In the genomic region with DNA sequence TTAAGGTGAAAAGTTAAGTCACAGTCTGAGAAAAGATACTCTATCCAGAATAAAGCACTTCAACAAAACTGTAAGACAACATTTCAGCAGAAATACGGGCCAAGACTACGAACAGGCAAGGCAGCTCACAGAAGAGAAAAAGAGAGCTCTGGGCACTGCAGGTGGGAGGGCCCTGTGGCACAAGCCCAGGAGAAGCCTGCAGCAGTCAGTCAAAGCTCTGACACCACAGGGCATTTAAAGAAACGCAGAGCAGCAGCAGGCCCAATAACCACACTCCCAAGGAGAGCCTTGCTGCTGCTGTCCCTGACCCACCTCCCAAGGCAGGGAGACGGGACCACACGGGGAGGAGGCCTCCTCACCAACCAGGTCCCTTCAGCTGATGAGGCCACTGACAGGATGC, we compare ENCODE assay signal across 1 cellular context.
A peak's percentile ranks its signal among the peaks of the same experiment; 100 is the strongest.
TF ChIP-seq lines count a peak whose summit lies in the region.

No MANE protein-coding gene starts in this region.

TF ChIP-seq in HEK293, 187 proteins besides CTCF, POLR2A, EP300 and RAD21 (continued from another document):
- TF ChIP-seq, protein P1, sequence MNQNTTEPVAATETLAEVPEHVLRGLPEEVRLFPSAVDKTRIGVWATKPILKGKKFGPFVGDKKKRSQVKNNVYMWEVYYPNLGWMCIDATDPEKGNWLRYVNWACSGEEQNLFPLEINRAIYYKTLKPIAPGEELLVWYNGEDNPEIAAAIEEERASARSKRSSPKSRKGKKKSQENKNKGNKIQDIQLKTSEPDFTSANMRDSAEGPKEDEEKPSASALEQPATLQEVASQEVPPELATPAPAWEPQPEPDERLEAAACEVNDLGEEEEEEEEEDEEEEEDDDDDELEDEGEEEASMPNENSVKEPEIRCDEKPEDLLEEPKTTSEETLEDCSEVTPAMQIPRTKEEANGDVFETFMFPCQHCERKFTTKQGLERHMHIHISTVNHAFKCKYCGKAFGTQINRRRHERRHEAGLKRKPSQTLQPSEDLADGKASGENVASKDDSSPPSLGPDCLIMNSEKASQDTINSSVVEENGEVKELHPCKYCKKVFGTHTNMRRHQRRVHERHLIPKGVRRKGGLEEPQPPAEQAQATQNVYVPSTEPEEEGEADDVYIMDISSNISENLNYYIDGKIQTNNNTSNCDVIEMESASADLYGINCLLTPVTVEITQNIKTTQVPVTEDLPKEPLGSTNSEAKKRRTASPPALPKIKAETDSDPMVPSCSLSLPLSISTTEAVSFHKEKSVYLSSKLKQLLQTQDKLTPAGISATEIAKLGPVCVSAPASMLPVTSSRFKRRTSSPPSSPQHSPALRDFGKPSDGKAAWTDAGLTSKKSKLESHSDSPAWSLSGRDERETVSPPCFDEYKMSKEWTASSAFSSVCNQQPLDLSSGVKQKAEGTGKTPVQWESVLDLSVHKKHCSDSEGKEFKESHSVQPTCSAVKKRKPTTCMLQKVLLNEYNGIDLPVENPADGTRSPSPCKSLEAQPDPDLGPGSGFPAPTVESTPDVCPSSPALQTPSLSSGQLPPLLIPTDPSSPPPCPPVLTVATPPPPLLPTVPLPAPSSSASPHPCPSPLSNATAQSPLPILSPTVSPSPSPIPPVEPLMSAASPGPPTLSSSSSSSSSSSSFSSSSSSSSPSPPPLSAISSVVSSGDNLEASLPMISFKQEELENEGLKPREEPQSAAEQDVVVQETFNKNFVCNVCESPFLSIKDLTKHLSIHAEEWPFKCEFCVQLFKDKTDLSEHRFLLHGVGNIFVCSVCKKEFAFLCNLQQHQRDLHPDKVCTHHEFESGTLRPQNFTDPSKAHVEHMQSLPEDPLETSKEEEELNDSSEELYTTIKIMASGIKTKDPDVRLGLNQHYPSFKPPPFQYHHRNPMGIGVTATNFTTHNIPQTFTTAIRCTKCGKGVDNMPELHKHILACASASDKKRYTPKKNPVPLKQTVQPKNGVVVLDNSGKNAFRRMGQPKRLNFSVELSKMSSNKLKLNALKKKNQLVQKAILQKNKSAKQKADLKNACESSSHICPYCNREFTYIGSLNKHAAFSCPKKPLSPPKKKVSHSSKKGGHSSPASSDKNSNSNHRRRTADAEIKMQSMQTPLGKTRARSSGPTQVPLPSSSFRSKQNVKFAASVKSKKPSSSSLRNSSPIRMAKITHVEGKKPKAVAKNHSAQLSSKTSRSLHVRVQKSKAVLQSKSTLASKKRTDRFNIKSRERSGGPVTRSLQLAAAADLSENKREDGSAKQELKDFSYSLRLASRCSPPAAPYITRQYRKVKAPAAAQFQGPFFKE (tag by site-specific recombination; IDR thresholded peaks at IDR 0.05; ENCODE audit: borderline replicate concordance), result no peak
- TF ChIP-seq ZNF138 (tag by site-specific recombination; IDR thresholded peaks at IDR 0.05; ENCODE audit: borderline replicate concordance) (no peak), ZNF600 (tag by site-specific recombination; IDR thresholded peaks at IDR 0.05) (no peak), ZBTB20 (tag by site-specific recombination; IDR thresholded peaks at IDR 0.05) (no peak), ZNF654 (tag by site-specific recombination; IDR thresholded peaks at IDR 0.05; ENCODE audit: low read depth) (no peak), ZNF10 (tag by site-specific recombination; IDR thresholded peaks at IDR 0.05) (0 out of 2 replicates have a peak, but pooled peaks have one; percentile 13), ZBTB8A (tag by site-specific recombination; IDR thresholded peaks at IDR 0.05) (no peak), ZIC2 (tag by site-specific recombination; IDR thresholded peaks at IDR 0.05) (peak; percentile 83), GLIS1 (tag by site-specific recombination; IDR thresholded peaks at IDR 0.05) (peak; percentile 53; the same call in 1 of the 2 replicates)
